16 cellular contexts compared by ENCODE assay signal in genomic region chr14:70585221-70585620, GRCh38. TPM values are rescaled to one million over a fixed set of nuclear protein-coding genes. Genes with fewer than 3 reads are reported as not detected.
A peak's percentile ranks its signal among the peaks of the same experiment; 100 is the strongest.
DNase-seq lines count a peak whose midpoint lies in the region; ATAC-seq and TF ChIP-seq lines count a peak whose summit lies in the region.
"Had no signal": no experiment of that assay in that cellular context is flagged by ENCODE, and none has a peak within 500 bp of the region (broad histone marks: within the 10 kb centered on the region; RNA-seq: fewer than 3 reads in every experiment).

No MANE protein-coding gene starts in this region.

- H3K27me3 Mint-ChIP-seq in activated naive CD4-positive, alpha-beta T cell treated with anti-CD3 and anti-CD28 coated beads for 36 hours (ENCODE audit: low read depth) = no peaks in the 10 kb centered on the region
- H3K27me3 Mint-ChIP-seq: activated naive CD4-positive, alpha-beta T cell treated with anti-CD3 and anti-CD28 coated beads, Interleukin-2, amount 10 ng/mL, durations not matched to agents 7 days and 5 days; CD4-positive, CD25-positive, alpha-beta regulatory T cell had no signal

- H3K36me3 Mint-ChIP-seq in activated naive CD4-positive, alpha-beta T cell treated with anti-CD3 and anti-CD28 coated beads for 36 hours (ENCODE audit: low read depth) = peaks cover 16% of the 10 kb centered on the region

- H3K4me3 ChIP-seq in astrocyte of the spinal cord (ENCODE audit: low read depth, low read length) = no peak overlapping the region
- H3K4me3 ChIP-seq: lung, testis had no signal

- no peaks in the 10 kb centered on the region for H3K4me1 Mint-ChIP-seq in activated naive CD4-positive, alpha-beta T cell treated with anti-CD3 and anti-CD28 coated beads for 36 hours (ENCODE audit: low read depth)
- H3K4me1 Mint-ChIP-seq: activated naive CD4-positive, alpha-beta T cell treated with anti-CD3 and anti-CD28 coated beads, Interleukin-2, amount 10 ng/mL, durations not matched to agents 7 days and 5 days had no signal

- CTCF ChIA-PET in activated naive CD4-positive, alpha-beta T cell treated with anti-CD3 and anti-CD28 coated beads for 36 hours (lab: Charles Lee) = interaction anchor here (0.7 to 1.2 kb wide), 6 partner anchors 10 to 1149 kb away, joined by 3 read pairs; no protein-coding TSS in a partner anchor

- ATAC-seq in HG03139 (IDR thresholded peaks at IDR 0.05; ENCODE audit: unreplicated experiment) (no peak), Right ventricle myocardium superior (ENCODE audit: poor library complexity) (no peak)

- H3K27ac Mint-ChIP-seq in activated naive CD4-positive, alpha-beta T cell treated with anti-CD3 and anti-CD28 coated beads for 36 hours = no peak overlapping the region
- H3K27ac Mint-ChIP-seq: activated naive CD4-positive, alpha-beta T cell treated with anti-CD3 and anti-CD28 coated beads, Interleukin-2, amount 10 ng/mL, durations not matched to agents 7 days and 5 days had no signal

- in situ Hi-C loops in KBM-7 (cut with MboI; ENCODE audit: low pct_unique_long_range_greater_than_20kb, low sequenced_read_pairs) = no loop called here
- in situ Hi-C loops in astrocyte of the spinal cord (cut with HindIII; ENCODE audit: low sequenced_read_pairs) = no loop called here

- no peaks in the 10 kb centered on the region for H3K9me3 Mint-ChIP-seq in activated naive CD4-positive, alpha-beta T cell treated with anti-CD3 and anti-CD28 coated beads for 36 hours
- H3K9me3 Mint-ChIP-seq: activated naive CD4-positive, alpha-beta T cell treated with anti-CD3 and anti-CD28 coated beads, Interleukin-2, amount 10 ng/mL, durations not matched to agents 7 days and 5 days; CD4-positive, CD25-positive, alpha-beta regulatory T cell had no signal

- peak; percentile 46 for DNase-seq in activated naive CD4-positive, alpha-beta T cell treated with anti-CD3 and anti-CD28 coated beads for 36 hours
- no peak for DNase-seq in activated naive CD4-positive, alpha-beta T cell treated with anti-CD3 and anti-CD28 coated beads, Interleukin-2, amount 50 U/mL, for 16 hours
- DNase-seq in KBM-7 (peak; percentile 7), astrocyte of the spinal cord (ENCODE audit: low read depth, low spot score) (no peak), Right ventricle myocardium superior (no peak), NCI-H1092 treated with DMSO at 0.1 percent for 48 hours (lab: John Stamatoyannopoulos, UW) (no peak)
- peak; percentile 34 for DNase-seq in stimulated activated CD8-positive, alpha-beta memory T cell treated with anti-CD3 and anti-CD28 coated beads, Interleukin-4, amount 100 ng/mL, for 48 hours
- DNase-seq: activated CD4-positive, alpha-beta T cell treated with anti-CD3 and anti-CD28 coated beads for 1 hour; activated naive CD4-positive, alpha-beta T cell treated with anti-CD3 and anti-CD28 coated beads, Interleukin-2, amount 10 ng/mL, durations not matched to agents 7 days and 5 days; NCI-H2029 treated with DMSO at 0.1 percent for 48 hours; SHP77; stimulated activated CD4-positive, alpha-beta T cell treated with anti-CD3 and anti-CD28 coated beads, Interleukin-4, amount 100 ng/mL, for 24 hours; testis had no signal

- no peak overlapping the region for H3K4me3 Mint-ChIP-seq in activated naive CD4-positive, alpha-beta T cell treated with anti-CD3 and anti-CD28 coated beads for 36 hours
- H3K4me3 Mint-ChIP-seq: activated naive CD4-positive, alpha-beta T cell treated with anti-CD3 and anti-CD28 coated beads, Interleukin-2, amount 10 ng/mL, durations not matched to agents 7 days and 5 days; CD4-positive, CD25-positive, alpha-beta regulatory T cell had no signal

- TF ChIP-seq CTCF in astrocyte of the spinal cord (IDR thresholded peaks at IDR 0.05; ENCODE audit: low read depth, low read length) = peak; percentile 8

- intact Hi-C loops in activated naive CD4-positive, alpha-beta T cell treated with anti-CD3 and anti-CD28 coated beads for 36 hours (cut with micrococcal nuclease) = no loop called here
- intact Hi-C loops in Right ventricle myocardium superior (cut with DNase I) = no loop called here

RNA-seq across cellular contexts. Expression of gene MED6, which starts 15.2 kb away (rescaled TPM):
- total RNA-seq in activated naive CD4-positive, alpha-beta T cell treated with anti-CD3 and anti-CD28 coated beads for 36 hours = 10 to 100 TPM; 48.5 to 48.9 TPM
- 17.7 TPM for total RNA-seq in Right ventricle myocardium superior

RNA-seq across cellular contexts. Expression of gene ADAM20, which starts 50.4 kb away (rescaled TPM):
- under 1 TPM; 0.43 to 0.47 TPM for total RNA-seq in activated naive CD4-positive, alpha-beta T cell treated with anti-CD3 and anti-CD28 coated beads for 36 hours
- 0.40 TPM for total RNA-seq in Right ventricle myocardium superior

RNA-seq across cellular contexts. Expression of gene TTC9, which starts 56.5 kb away (rescaled TPM):
- 1 to 10 TPM; 7.5 to 7.6 TPM for total RNA-seq in activated naive CD4-positive, alpha-beta T cell treated with anti-CD3 and anti-CD28 coated beads for 36 hours
- 0.91 TPM for total RNA-seq in Right ventricle myocardium superior

Comparison
In these comparisons a context has a peak if more than half of its experiments do, and no peak if none do; other contexts are left out.
1. DNase-seq: peak in activated naive CD4-positive, alpha-beta T cell treated with anti-CD3 and anti-CD28 coated beads for 36 hours (single experiment), KBM-7 (single experiment) and stimulated activated CD8-positive, alpha-beta memory T cell treated with anti-CD3 and anti-CD28 coated beads, Interleukin-4, amount 100 ng/mL, for 48 hours (single experiment); none in activated naive CD4-positive, alpha-beta T cell treated with anti-CD3 and anti-CD28 coated beads, Interleukin-2, amount 50 U/mL, for 16 hours (single experiment), astrocyte of the spinal cord (single experiment), Right ventricle myocardium superior (single experiment) and NCI-H1092 treated with DMSO at 0.1 percent for 48 hours (single experiment).